ENCODE assay signal across 11 cellular contexts in genomic region chr18:36149514-36150289, GRCh38. TPM values are rescaled to one million over a fixed set of nuclear protein-coding genes. Genes with fewer than 3 reads are reported as not detected.
A peak's percentile ranks its signal among the peaks of the same experiment; 100 is the strongest.
DNase-seq lines count a peak whose midpoint lies in the region; ATAC-seq and TF ChIP-seq lines count a peak whose summit lies in the region.
"Had no signal": no experiment of that assay in that cellular context is flagged by ENCODE, and none has a peak within 500 bp of the region (broad histone marks: within the 10 kb centered on the region; RNA-seq: fewer than 3 reads in every experiment).

No MANE protein-coding gene starts in this region.

- no peaks in the 10 kb centered on the region for H4K20me1 ChIP-seq in SU-DHL-6 (ENCODE audit: low read depth, low read length)

- H3K9ac ChIP-seq in SU-DHL-6 (ENCODE audit: low read length): peak overlapping the region; percentile 49

- peak overlapping the region; percentile 45 for H2AFZ ChIP-seq in SU-DHL-6 (ENCODE audit: low read depth, low read length, severe bottlenecking)

- no peak for DNase-seq in hippocampal formation (lab: John Stamatoyannopoulos, UW)
- no peak for DNase-seq in NCI-H748 treated with DMSO at 0.1 percent for 48 hours (lab: John Stamatoyannopoulos, UW)
- no peak for DNase-seq in NCI-H526 (lab: John Stamatoyannopoulos, UW)
- no peak for DNase-seq in esophagus squamous epithelium (lab: John Stamatoyannopoulos, UW)
- DNase-seq: activated CD4-positive, alpha-beta T cell treated with anti-CD3 and anti-CD28 coated beads for 36 hours; DND-41 had no signal

- peak overlapping the region; percentile 36 for H3K4me3 ChIP-seq in SU-DHL-6 (ENCODE audit: insufficient read depth, low read length, poor library complexity, severe bottlenecking)
- H3K4me3 ChIP-seq in esophagus squamous epithelium: no peak overlapping the region

- H3K9me3 ChIP-seq in SU-DHL-6 (ENCODE audit: insufficient read depth, low read length) (no peaks in the 10 kb centered on the region), esophagus squamous epithelium (no peaks in the 10 kb centered on the region)

- H3K27me3 ChIP-seq in SU-DHL-6 (ENCODE audit: low read length): no peaks in the 10 kb centered on the region
- no peaks in the 10 kb centered on the region for H3K27me3 ChIP-seq in esophagus squamous epithelium

- ATAC-seq in GM18520 (IDR thresholded peaks at IDR 0.05; ENCODE audit: unreplicated experiment) (peak; percentile 89), GM21360 (IDR thresholded peaks at IDR 0.05; ENCODE audit: unreplicated experiment) (peak; percentile 97), HG03060 (IDR thresholded peaks at IDR 0.05; ENCODE audit: low read depth, unreplicated experiment) (peak; percentile 95)
- ATAC-seq: activated CD4-positive, alpha-beta T cell treated with anti-CD3 and anti-CD28 coated beads for 36 hours; left lobe of liver had no signal

- intact Hi-C loops in esophagus squamous epithelium (cut with DNase I): no loop called here

- TF ChIP-seq CTCF in SU-DHL-6 (IDR thresholded peaks at IDR 0.05; ENCODE audit: insufficient read depth, low read length, poor library complexity, severe bottlenecking) (no peak), esophagus squamous epithelium (IDR thresholded peaks at IDR 0.05) (no peak)

- peak overlapping the region; percentile 86 for H3K4me2 ChIP-seq in SU-DHL-6 (ENCODE audit: low read depth, low read length, poor library complexity, severe bottlenecking)

- H3K4me1 ChIP-seq in esophagus squamous epithelium: no peaks in the 10 kb centered on the region

- H3K36me3 ChIP-seq in SU-DHL-6 (ENCODE audit: low read length) (peaks cover 28% of the 10 kb centered on the region), esophagus squamous epithelium (peaks cover 0 to 98% (median 33%) of the 10 kb centered on the region in 3 donors)

- 78 to 91% methylated on average over 5 of the region's 5 CpGs for WGBS in esophagus squamous epithelium, 2 donors

- no peak for TF ChIP-seq POLR2A in esophagus squamous epithelium (IDR thresholded peaks at IDR 0.05)

- H3K9me2 ChIP-seq in SU-DHL-6 (replicated peaks; ENCODE audit: insufficient read depth, low read length): no peaks in the 10 kb centered on the region

- peaks cover 27% of the 10 kb centered on the region for H3F3A ChIP-seq in SU-DHL-6 (ENCODE audit: insufficient read depth)

- H3K79me2 ChIP-seq in SU-DHL-6 (ENCODE audit: insufficient read depth, low read length): no peaks in the 10 kb centered on the region

- peak overlapping the region; percentile 98 for H3K27ac ChIP-seq in SU-DHL-6 (ENCODE audit: low read depth, low read length)
- no peak overlapping the region for H3K27ac ChIP-seq in esophagus squamous epithelium

RNA-seq across cellular contexts. Expression of gene ELP2, which starts 20.0 kb away (rescaled TPM):
- total RNA-seq in esophagus squamous epithelium: 10 to 100 TPM; 13.0 to 61.0 (median 28.0) TPM

RNA-seq across cellular contexts. Expression of gene SLC39A6, which starts 20.6 kb away (rescaled TPM):
- total RNA-seq in esophagus squamous epithelium: 10 to 100 TPM; 15.4 to 55.2 (median 43.6) TPM

RNA-seq across cellular contexts. Expression of gene MOCOS, which starts 37.6 kb away (rescaled TPM):
- 10 to 100 TPM in 1 of 4 donors, 1 to 10 TPM in 3; 4.4 to 11.8 (median 7.0) TPM for total RNA-seq in esophagus squamous epithelium
